ENCODE assay signal across 1 cellular context in the genomic region with DNA sequence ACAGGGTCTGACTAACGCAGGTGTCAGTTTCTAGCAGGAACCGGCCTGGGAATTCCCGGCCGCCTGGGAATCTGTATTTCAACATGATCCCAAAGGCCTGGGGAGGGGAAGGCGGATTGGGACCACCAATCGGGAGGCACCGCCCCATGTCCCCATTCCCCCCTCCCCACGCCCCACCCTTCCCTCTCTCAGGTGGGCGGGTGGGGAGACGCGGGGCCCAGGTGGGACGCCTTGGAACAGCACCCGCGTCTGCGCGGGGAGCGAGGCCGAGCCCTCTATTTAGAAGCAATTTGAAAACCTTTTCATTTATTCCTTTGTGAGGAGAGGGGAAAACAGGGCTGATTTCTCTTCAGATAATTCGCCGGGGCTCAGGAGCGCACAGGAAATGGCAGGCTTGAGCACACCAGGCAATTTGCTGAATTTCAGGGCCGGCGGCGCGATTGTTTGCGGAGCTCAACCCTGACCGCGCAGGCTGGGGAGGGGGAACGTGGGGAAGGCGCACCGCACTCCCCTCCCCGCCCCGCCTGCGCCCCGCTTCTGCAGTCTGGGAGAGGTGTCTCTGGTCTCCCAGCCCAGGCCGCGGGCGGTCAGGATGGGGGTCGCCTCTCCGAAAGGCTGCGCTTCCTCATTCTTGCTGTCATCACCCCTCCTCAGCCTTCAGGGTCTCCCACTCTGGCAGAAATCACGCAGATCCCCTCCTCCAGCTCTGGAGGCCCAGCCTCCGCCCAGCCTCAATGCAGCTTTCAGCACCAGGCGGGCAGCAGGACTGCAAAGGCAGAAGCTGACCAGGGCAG.
TF ChIP-seq lines count a peak whose summit lies in the region.

No MANE protein-coding gene starts in this region.

TF ChIP-seq in neural cell, 6 proteins besides CTCF, POLR2A, EP300 and RAD21 (continued from another document):
- TF ChIP-seq, protein P1, sequence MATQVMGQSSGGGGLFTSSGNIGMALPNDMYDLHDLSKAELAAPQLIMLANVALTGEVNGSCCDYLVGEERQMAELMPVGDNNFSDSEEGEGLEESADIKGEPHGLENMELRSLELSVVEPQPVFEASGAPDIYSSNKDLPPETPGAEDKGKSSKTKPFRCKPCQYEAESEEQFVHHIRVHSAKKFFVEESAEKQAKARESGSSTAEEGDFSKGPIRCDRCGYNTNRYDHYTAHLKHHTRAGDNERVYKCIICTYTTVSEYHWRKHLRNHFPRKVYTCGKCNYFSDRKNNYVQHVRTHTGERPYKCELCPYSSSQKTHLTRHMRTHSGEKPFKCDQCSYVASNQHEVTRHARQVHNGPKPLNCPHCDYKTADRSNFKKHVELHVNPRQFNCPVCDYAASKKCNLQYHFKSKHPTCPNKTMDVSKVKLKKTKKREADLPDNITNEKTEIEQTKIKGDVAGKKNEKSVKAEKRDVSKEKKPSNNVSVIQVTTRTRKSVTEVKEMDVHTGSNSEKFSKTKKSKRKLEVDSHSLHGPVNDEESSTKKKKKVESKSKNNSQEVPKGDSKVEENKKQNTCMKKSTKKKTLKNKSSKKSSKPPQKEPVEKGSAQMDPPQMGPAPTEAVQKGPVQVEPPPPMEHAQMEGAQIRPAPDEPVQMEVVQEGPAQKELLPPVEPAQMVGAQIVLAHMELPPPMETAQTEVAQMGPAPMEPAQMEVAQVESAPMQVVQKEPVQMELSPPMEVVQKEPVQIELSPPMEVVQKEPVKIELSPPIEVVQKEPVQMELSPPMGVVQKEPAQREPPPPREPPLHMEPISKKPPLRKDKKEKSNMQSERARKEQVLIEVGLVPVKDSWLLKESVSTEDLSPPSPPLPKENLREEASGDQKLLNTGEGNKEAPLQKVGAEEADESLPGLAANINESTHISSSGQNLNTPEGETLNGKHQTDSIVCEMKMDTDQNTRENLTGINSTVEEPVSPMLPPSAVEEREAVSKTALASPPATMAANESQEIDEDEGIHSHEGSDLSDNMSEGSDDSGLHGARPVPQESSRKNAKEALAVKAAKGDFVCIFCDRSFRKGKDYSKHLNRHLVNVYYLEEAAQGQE (IDR thresholded peaks at IDR 0.05; ENCODE audit: borderline replicate concordance), result no peak
- TF ChIP-seq EZH2 (IDR thresholded peaks at IDR 0.05; ENCODE audit: borderline replicate concordance, insufficient read depth, low read length, poor library complexity, severe bottlenecking) (no peak), SMC3 (conservative IDR thresholded peaks at IDR 0.05; ENCODE audit: poor library complexity) (no peak), MXI1 (conservative IDR thresholded peaks at IDR 0.05; ENCODE audit: poor library complexity, severe bottlenecking) (no peak)
